In the genomic region with DNA sequence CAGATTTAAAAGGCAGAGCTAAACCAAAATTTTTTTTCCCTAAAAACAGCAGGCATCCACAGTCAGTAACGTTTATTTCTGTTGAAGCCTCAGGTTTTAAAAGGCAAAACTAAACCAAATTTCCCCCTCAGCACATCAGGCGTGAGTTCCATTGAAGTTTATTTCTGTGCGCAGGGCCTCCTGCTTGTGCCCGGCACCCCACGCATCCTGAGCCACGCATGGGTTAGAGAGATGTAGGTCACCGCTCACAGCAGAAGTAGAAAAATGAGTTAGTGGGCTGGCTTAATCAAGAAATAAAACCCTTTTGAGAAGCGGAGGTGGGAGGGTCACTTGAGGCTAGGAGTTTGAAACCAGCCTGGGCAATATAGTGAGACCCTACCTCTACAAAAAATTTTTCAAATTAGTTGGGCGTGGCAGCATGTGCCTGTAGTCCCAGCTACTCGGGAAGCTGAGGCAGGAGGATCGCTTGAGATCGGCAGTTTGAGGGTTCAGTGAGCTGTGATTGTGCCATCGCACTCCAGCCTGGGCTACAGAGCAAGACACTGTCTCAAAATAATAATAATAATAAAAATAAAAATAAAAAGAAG, we compare ENCODE assay signal across 22 cellular contexts.
DNase-seq lines count a peak whose midpoint lies in the region; ATAC-seq lines count a peak whose summit lies in the region.
"Had no signal": no experiment of that assay in that cellular context is flagged by ENCODE, and none has a peak within 500 bp of the region (broad histone marks: within the 10 kb centered on the region; RNA-seq: fewer than 3 reads in every experiment).

No MANE protein-coding gene starts in this region.

- no peaks in the 10 kb centered on the region for H3K27me3 ChIP-seq in HUES6 (ENCODE audit: control insufficient read depth, insufficient read depth, low read length)
- H3K27me3 ChIP-seq: brain microvascular endothelial cell had no signal

- no peak overlapping the region for H3K4me3 ChIP-seq in HUES6 (ENCODE audit: low read depth, low read length)
- H3K4me3 ChIP-seq: SK-N-MC had no signal

- no peaks in the 10 kb centered on the region for H3K9me3 ChIP-seq in HUES6 (ENCODE audit: control insufficient read depth, insufficient read depth, low read depth, low read length)

- peaks cover 31% of the 10 kb centered on the region for H3K4me1 Mint-ChIP-seq in activated T-cell treated with anti-CD3 and anti-CD28 coated beads, Interleukin-2, amount 50 U/mL, for 24 hours (ENCODE audit: low read depth)
- peaks cover 38% of the 10 kb centered on the region for H3K4me1 Mint-ChIP-seq in activated naive CD8-positive, alpha-beta T cell treated with anti-CD3 and anti-CD28 coated beads, Interleukin-2, amount 10 ng/mL, durations not matched to agents 7 days and 5 days
- H3K4me1 Mint-ChIP-seq in stimulated activated naive B cell treated with anti-CD40 and anti-IgM and Interleukin-4, amounts not matched to agents 10 μg/mL and 1 μg/mL and 100 μg/mL, for 72 hours, result peaks cover 24 to 63% of the 10 kb centered on the region in 2 donors
- H3K4me1 Mint-ChIP-seq: naive B cell had no signal

- no peak overlapping the region for H3K9ac ChIP-seq in HUES6 (ENCODE audit: low read length)

- H3K27ac ChIP-seq in HUES6 (ENCODE audit: low read depth, low read length), result 0 out of 2 replicates have a peak overlapping the region, but pooled peaks have one; percentile 24
- H3K27ac ChIP-seq: brain microvascular endothelial cell, SK-N-MC had no signal

- H3K36me3 ChIP-seq in HUES6 (ENCODE audit: control insufficient read depth, insufficient read depth, low read length), result no peaks in the 10 kb centered on the region
- H3K36me3 ChIP-seq: brain microvascular endothelial cell had no signal

- peak overlapping the region; percentile 35 for H3K4me3 Mint-ChIP-seq in activated T-cell treated with anti-CD3 and anti-CD28 coated beads, Interleukin-2, amount 50 U/mL, for 24 hours
- H3K4me3 Mint-ChIP-seq in activated naive CD8-positive, alpha-beta T cell treated with anti-CD3 and anti-CD28 coated beads, Interleukin-2, amount 10 ng/mL, durations not matched to agents 7 days and 5 days, result peak overlapping the region; percentile 41
- peak overlapping the region; percentile 47 to 70 for H3K4me3 Mint-ChIP-seq in stimulated activated naive B cell treated with anti-CD40 and anti-IgM and Interleukin-4, amounts not matched to agents 10 μg/mL and 1 μg/mL and 100 μg/mL, for 72 hours
- H3K4me3 Mint-ChIP-seq: naive B cell had no signal

- H3K4me1 ChIP-seq in HUES6 (ENCODE audit: control insufficient read depth, insufficient read depth, low read length), result peaks cover 28% of the 10 kb centered on the region

- peaks cover 4% of the 10 kb centered on the region for H3K27me3 Mint-ChIP-seq in activated T-cell treated with anti-CD3 and anti-CD28 coated beads, Interleukin-2, amount 50 U/mL, for 24 hours
- H3K27me3 Mint-ChIP-seq in activated naive CD8-positive, alpha-beta T cell treated with anti-CD3 and anti-CD28 coated beads, Interleukin-2, amount 10 ng/mL, durations not matched to agents 7 days and 5 days, result peaks cover 3% of the 10 kb centered on the region
- no peaks in the 10 kb centered on the region for H3K27me3 Mint-ChIP-seq in stimulated activated naive B cell treated with anti-CD40 and anti-IgM and Interleukin-4, amounts not matched to agents 10 μg/mL and 1 μg/mL and 100 μg/mL, for 72 hours

- ATAC-seq in activated naive CD8-positive, alpha-beta T cell treated with anti-CD3 and anti-CD28 coated beads, Interleukin-2, amount 10 ng/mL, durations not matched to agents 7 days and 5 days (ENCODE audit: low read depth), result no peak
- peak; percentile 83 to 86 for ATAC-seq in stimulated activated naive B cell treated with anti-CD40 and anti-IgM and Interleukin-4, amounts not matched to agents 10 μg/mL and 1 μg/mL and 100 μg/mL, for 72 hours (replicated peaks)
- no peak for ATAC-seq in HG03039 (IDR thresholded peaks at IDR 0.05; ENCODE audit: unreplicated experiment)
- ATAC-seq: Panc1 had no signal

- POLR2A ChIA-PET in activated naive CD8-positive, alpha-beta T cell treated with anti-CD3 and anti-CD28 coated beads, Interleukin-2, amount 10 ng/mL, durations not matched to agents 7 days and 5 days (lab: Charles Lee), result interaction anchor here (0.9 to 3.2 kb wide), 3 partner anchors 8 to 13 kb away, joined by 3 to 16 read pairs (median 12); no protein-coding TSS in a partner anchor

- H3K9me3 Mint-ChIP-seq in activated T-cell treated with anti-CD3 and anti-CD28 coated beads, Interleukin-2, amount 50 U/mL, for 24 hours, result no peaks in the 10 kb centered on the region
- H3K9me3 Mint-ChIP-seq in activated naive CD8-positive, alpha-beta T cell treated with anti-CD3 and anti-CD28 coated beads, Interleukin-2, amount 10 ng/mL, durations not matched to agents 7 days and 5 days, result no peaks in the 10 kb centered on the region
- no peaks in the 10 kb centered on the region for H3K9me3 Mint-ChIP-seq in stimulated activated naive B cell treated with anti-CD40 and anti-IgM and Interleukin-4, amounts not matched to agents 10 μg/mL and 1 μg/mL and 100 μg/mL, for 72 hours
- H3K9me3 Mint-ChIP-seq: CD8-positive, alpha-beta memory T cell; naive B cell had no signal

- H3K27ac Mint-ChIP-seq in activated T-cell treated with anti-CD3 and anti-CD28 coated beads, Interleukin-2, amount 50 U/mL, for 24 hours, result peak overlapping the region; percentile 68
- peak overlapping the region; percentile 84 for H3K27ac Mint-ChIP-seq in activated naive CD8-positive, alpha-beta T cell treated with anti-CD3 and anti-CD28 coated beads, Interleukin-2, amount 10 ng/mL, durations not matched to agents 7 days and 5 days
- peak overlapping the region; percentile 93 for H3K27ac Mint-ChIP-seq in stimulated activated naive B cell treated with anti-CD40 and anti-IgM and Interleukin-4, amounts not matched to agents 10 μg/mL and 1 μg/mL and 100 μg/mL, for 72 hours

- no peak for DNase-seq in activated T-cell treated with anti-CD3 and anti-CD28 coated beads, Interleukin-2, amount 50 U/mL, for 24 hours
- no peak for DNase-seq in activated T-cell treated with anti-CD3 and anti-CD28 coated beads, Interleukin-2, amount 50 U/mL, for 1 hour
- DNase-seq in activated naive CD8-positive, alpha-beta T cell treated with anti-CD3 and anti-CD28 coated beads, Interleukin-2, amount 10 ng/mL, durations not matched to agents 7 days and 5 days, result no peak
- peak; percentile 70 for DNase-seq in stimulated activated naive B cell treated with anti-CD40 and anti-IgM and Interleukin-4, amounts not matched to agents 10 μg/mL and 1 μg/mL and 100 μg/mL, for 72 hours
- DNase-seq in SHP77 (lab: John Stamatoyannopoulos, UW) (no peak), HK-2 (ENCODE audit: unreplicated experiment) (no peak)
- DNase-seq: brain microvascular endothelial cell; CD8-positive, alpha-beta memory T cell; cortex of kidney; DMS79; foreskin fibroblast; hippocampal formation; Kasumi-1; kidney glomerular epithelial cell; naive B cell; NCI-H2171; NCI-H748 treated with DMSO at 0.1 percent for 48 hours; trophoblast cell had no signal

- H3K36me3 Mint-ChIP-seq in activated T-cell treated with anti-CD3 and anti-CD28 coated beads, Interleukin-2, amount 50 U/mL, for 24 hours (ENCODE audit: low read depth), result no peaks in the 10 kb centered on the region
- H3K36me3 Mint-ChIP-seq in activated naive CD8-positive, alpha-beta T cell treated with anti-CD3 and anti-CD28 coated beads, Interleukin-2, amount 10 ng/mL, durations not matched to agents 7 days and 5 days, result no peaks in the 10 kb centered on the region
- no peaks in the 10 kb centered on the region for H3K36me3 Mint-ChIP-seq in stimulated activated naive B cell treated with anti-CD40 and anti-IgM and Interleukin-4, amounts not matched to agents 10 μg/mL and 1 μg/mL and 100 μg/mL, for 72 hours
- H3K36me3 Mint-ChIP-seq: naive B cell had no signal

Comparison
In these comparisons a context has a peak if more than half of its experiments do, and no peak if none do; other contexts are left out.
1. ATAC-seq: peak in stimulated activated naive B cell treated with anti-CD40 and anti-IgM and Interleukin-4, amounts not matched to agents 10 μg/mL and 1 μg/mL and 100 μg/mL, for 72 hours (2 of 2); none in activated naive CD8-positive, alpha-beta T cell treated with anti-CD3 and anti-CD28 coated beads, Interleukin-2, amount 10 ng/mL, durations not matched to agents 7 days and 5 days (single experiment) and HG03039 (single experiment).
2. Peak in every context shown above with its lines, with median percentiles within 50 percentile points of each other: H3K27ac Mint-ChIP-seq and H3K4me3 Mint-ChIP-seq.